ENCODE assay signal across 8 cellular contexts in the genomic region with DNA sequence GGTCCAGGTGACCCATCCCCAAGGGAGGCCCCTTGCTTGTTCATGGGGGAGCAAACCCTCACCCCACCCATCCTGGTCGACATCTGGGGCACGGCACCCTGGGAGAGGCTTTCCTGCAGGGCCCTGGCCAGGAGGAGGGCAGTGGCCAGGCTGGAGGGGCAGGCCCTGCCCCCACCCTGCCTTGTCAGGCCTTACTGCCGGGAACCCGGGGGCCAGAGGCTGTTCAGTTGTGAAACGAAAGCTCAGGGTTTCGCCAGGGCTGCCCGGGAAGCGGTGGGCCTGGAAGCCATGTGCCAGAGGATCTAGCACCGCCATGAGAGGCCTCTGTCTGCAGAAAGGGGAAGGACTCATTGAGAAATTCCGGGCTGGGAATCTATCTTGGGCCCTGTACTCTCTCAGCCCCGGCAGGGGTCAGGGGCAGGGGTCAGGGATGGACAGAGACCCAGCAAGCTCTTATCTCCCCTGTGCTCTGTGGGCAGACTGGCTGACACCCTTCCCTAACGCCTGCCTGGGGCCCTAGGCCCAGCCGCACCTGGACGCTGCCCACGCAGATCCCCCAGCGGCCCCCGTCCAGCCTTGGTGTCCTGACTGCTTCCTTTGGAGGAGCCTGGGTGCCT.
DNase-seq lines count a peak whose midpoint lies in the region; ATAC-seq lines count a peak whose summit lies in the region.

No MANE protein-coding gene starts in this region.

- H3K27ac Mint-ChIP-seq in stimulated activated naive CD8-positive, alpha-beta T cell treated with anti-CD3 and anti-CD28 coated beads, Interleukin-15, Interleukin-2, amounts not matched to agents 100 ng/mL and 50 ng/mL, for 24 hours: peak overlapping the region; percentile 36
- peak overlapping the region; percentile 97 for H3K27ac Mint-ChIP-seq in dendritic cell treated with granulocyte-macrophage colony-stimulating factor and Interleukin-4, amounts not matched to agents 40 ng/mL and 50 ng/mL, for 4 days

- peak overlapping the region in 1 of 2 donors; percentile 1 for H3K9ac ChIP-seq in mucosa of rectum (ENCODE audit: low read depth in 1 of 2, low read length in 2 of 2)

- no peaks in the 10 kb centered on the region for H3K27me3 Mint-ChIP-seq in stimulated activated naive CD8-positive, alpha-beta T cell treated with anti-CD3 and anti-CD28 coated beads, Interleukin-15, Interleukin-2, amounts not matched to agents 100 ng/mL and 50 ng/mL, for 24 hours
- no peaks in the 10 kb centered on the region for H3K27me3 Mint-ChIP-seq in dendritic cell treated with granulocyte-macrophage colony-stimulating factor and Interleukin-4, amounts not matched to agents 40 ng/mL and 50 ng/mL, for 4 days

- H3K27me3 ChIP-seq in mucosa of rectum (ENCODE audit: control insufficient read depth in 2 of 2, insufficient read depth in 2 of 2, low read length in 2 of 2): no peaks in the 10 kb centered on the region

- no peak for DNase-seq in stimulated activated naive CD8-positive, alpha-beta T cell treated with anti-CD3 and anti-CD28 coated beads, Interleukin-15, Interleukin-2, amounts not matched to agents 100 U/mL and 50 U/mL, for 24 hours
- DNase-seq in NCI-H1105 treated with DMSO at 0.1 percent for 48 hours (lab: John Stamatoyannopoulos, UW): no peak
- DNase-seq in midbrain (lab: John Stamatoyannopoulos, UW): no peak
- no peak for DNase-seq in NCI-H128 (lab: John Stamatoyannopoulos, UW; ENCODE audit: unreplicated experiment)

- peak overlapping the region; percentile 56 to 72 for H3K27ac ChIP-seq in mucosa of rectum (ENCODE audit: low read depth in 2 of 2, low read length in 2 of 2)

- no peak for ATAC-seq in stimulated activated naive CD8-positive, alpha-beta T cell treated with anti-CD3 and anti-CD28 coated beads, Interleukin-15, Interleukin-2, amounts not matched to agents 100 U/mL and 50 U/mL, for 24 hours
- ATAC-seq in GM21423 (IDR thresholded peaks at IDR 0.05; ENCODE audit: unreplicated experiment): no peak

- peaks cover 24% of the 10 kb centered on the region for H3K36me3 Mint-ChIP-seq in stimulated activated naive CD8-positive, alpha-beta T cell treated with anti-CD3 and anti-CD28 coated beads, Interleukin-15, Interleukin-2, amounts not matched to agents 100 ng/mL and 50 ng/mL, for 24 hours (ENCODE audit: low read depth)
- H3K36me3 Mint-ChIP-seq in dendritic cell treated with granulocyte-macrophage colony-stimulating factor and Interleukin-4, amounts not matched to agents 40 ng/mL and 50 ng/mL, for 4 days (ENCODE audit: low read depth): peaks cover 50% of the 10 kb centered on the region

- intact Hi-C loops in dendritic cell treated with granulocyte-macrophage colony-stimulating factor and Interleukin-4, amounts not matched to agents 40 ng/mL and 50 ng/mL, for 4 days (cut with micrococcal nuclease): no loop called here

- no peak overlapping the region for H3K4me3 ChIP-seq in mucosa of rectum (ENCODE audit: low read length in 2 of 2)

- peaks cover 51% of the 10 kb centered on the region for H3K4me1 Mint-ChIP-seq in stimulated activated naive CD8-positive, alpha-beta T cell treated with anti-CD3 and anti-CD28 coated beads, Interleukin-15, Interleukin-2, amounts not matched to agents 100 ng/mL and 50 ng/mL, for 24 hours (ENCODE audit: low read depth)
- H3K4me1 Mint-ChIP-seq in dendritic cell treated with granulocyte-macrophage colony-stimulating factor and Interleukin-4, amounts not matched to agents 40 ng/mL and 50 ng/mL, for 4 days (ENCODE audit: low read depth): peaks cover 80% of the 10 kb centered on the region

- no peaks in the 10 kb centered on the region for H3K9me3 ChIP-seq in mucosa of rectum (ENCODE audit: control insufficient read depth in 2 of 2, low read length in 2 of 2)

- peaks cover 21 to 22% of the 10 kb centered on the region in 2 donors for H3K36me3 ChIP-seq in mucosa of rectum (ENCODE audit: control insufficient read depth in 2 of 2, insufficient read depth in 2 of 2, low read length in 2 of 2)

- H3K4me1 ChIP-seq in mucosa of rectum (ENCODE audit: control insufficient read depth in 2 of 2, insufficient read depth in 2 of 2, low read length in 2 of 2): peaks cover 40 to 42% of the 10 kb centered on the region in 2 donors

- peak overlapping the region; percentile 39 for H3K4me3 Mint-ChIP-seq in stimulated activated naive CD8-positive, alpha-beta T cell treated with anti-CD3 and anti-CD28 coated beads, Interleukin-15, Interleukin-2, amounts not matched to agents 100 ng/mL and 50 ng/mL, for 24 hours
- peak overlapping the region; percentile 73 for H3K4me3 Mint-ChIP-seq in dendritic cell treated with granulocyte-macrophage colony-stimulating factor and Interleukin-4, amounts not matched to agents 40 ng/mL and 50 ng/mL, for 4 days

- no peaks in the 10 kb centered on the region for H3K9me3 Mint-ChIP-seq in stimulated activated naive CD8-positive, alpha-beta T cell treated with anti-CD3 and anti-CD28 coated beads, Interleukin-15, Interleukin-2, amounts not matched to agents 100 ng/mL and 50 ng/mL, for 24 hours
- H3K9me3 Mint-ChIP-seq in dendritic cell treated with granulocyte-macrophage colony-stimulating factor and Interleukin-4, amounts not matched to agents 40 ng/mL and 50 ng/mL, for 4 days: no peaks in the 10 kb centered on the region
